ENCODE assay signal across 26 cellular contexts in genomic region chr15:43950551-43950950, GRCh38.
"Had no signal": no experiment of that assay in that cellular context is flagged by ENCODE, and none has a peak within 500 bp of the region (broad histone marks: within the 10 kb centered on the region; RNA-seq: fewer than 3 reads in every experiment).

No MANE protein-coding gene starts in this region.

- H3K9me3 ChIP-seq: esophagus squamous epithelium, heart right ventricle, lower lobe of right lung, prostate gland, right atrium auricular region, thoracic aorta, tibial nerve, upper lobe of left lung had no signal

- H3K27me3 ChIP-seq: heart right ventricle, right atrium auricular region, tibial nerve, upper lobe of left lung had no signal

- FAIRE-seq: endometrium, islet of Langerhans, urothelium cell line had no signal

- H3K27ac ChIP-seq: coronary artery, esophagus squamous epithelium, heart right ventricle, lower lobe of right lung, prostate gland, right atrium auricular region, thoracic aorta, tibial nerve, upper lobe of left lung had no signal

- DNase-seq: dermis blood vessel endothelial cell; effector memory CD8-positive, alpha-beta T cell; erythroblast; esophagus squamous epithelium; foreskin melanocyte; glutamatergic neuron; heart right ventricle; hippocampal formation; kidney glomerular epithelial cell; left ventricle myocardium superior; lower lobe of right lung; naive thymus-derived CD4-positive, alpha-beta T cell; nucleus accumbens; stimulated activated CD4-positive, alpha-beta T cell treated with anti-CD3 and anti-CD28 coated beads, Interleukin-2, amount 100 ng/mL, for 24 hours; stimulated activated CD4-positive, alpha-beta T cell treated with anti-CD3 and anti-CD28 coated beads, Interleukin-4, amount 100 ng/mL, for 24 hours; stimulated activated naive CD8-positive, alpha-beta T cell treated with anti-CD3 and anti-CD28 coated beads, Interleukin-15, Interleukin-2, amounts not matched to agents 100 U/mL and 50 U/mL, for 24 hours; substantia nigra; upper lobe of left lung had no signal

- H3K4me3 ChIP-seq: coronary artery, esophagus squamous epithelium, heart right ventricle, lower lobe of right lung, prostate gland, right atrium auricular region, thoracic aorta, tibial nerve, upper lobe of left lung had no signal

- H3K4me1 ChIP-seq: esophagus squamous epithelium, lower lobe of right lung, prostate gland, right atrium auricular region, tibial nerve, upper lobe of left lung had no signal

- H3K36me3 ChIP-seq: esophagus squamous epithelium, heart right ventricle, lower lobe of right lung, prostate gland, right atrium auricular region, thoracic aorta, tibial nerve, upper lobe of left lung had no signal
